Comparison of ENCODE assay signal across 10 cellular contexts in genomic region chr5:96337048-96337781, GRCh38.
DNase-seq lines count a peak whose midpoint lies in the region; ATAC-seq, FAIRE-seq and TF ChIP-seq lines count a peak whose summit lies in the region.
"Had no signal": no experiment of that assay in that cellular context is flagged by ENCODE, and none has a peak within 500 bp of the region (broad histone marks: within the 10 kb centered on the region; RNA-seq: fewer than 3 reads in every experiment).

No MANE protein-coding gene starts in this region.

- POLR2A ChIA-PET in A549 (lab: Yijun Ruan, JAX): interaction anchor here (1.0 kb wide), 1 partner anchor 478 kb away, joined by 3 read pairs; no protein-coding TSS in a partner anchor
- POLR2A ChIA-PET in CD4-positive, alpha-beta memory T cell (lab: Charles Lee; ENCODE audit: partially characterized antibody): interaction anchor here (1.9 kb wide), 1 partner anchor 478 kb away, joined by 8 read pairs; no protein-coding TSS in a partner anchor

- no peaks in the 10 kb centered on the region for H3K36me3 Mint-ChIP-seq in CD4-positive, alpha-beta memory T cell

- no peak overlapping the region for H3K4ac ChIP-seq in mesenchymal stem cell (ENCODE audit: low read depth in 1 of 2, low read length in 2 of 2)

- H2BK12ac ChIP-seq in mesenchymal stem cell (ENCODE audit: low read length in 2 of 2): peak overlapping the region in 1 of 2 experiments; percentile 80

- no peaks in the 10 kb centered on the region for H3K79me1 ChIP-seq in mesenchymal stem cell (replicated peaks; ENCODE audit: low read length, poor library complexity, severe bottlenecking)

- H2BK5ac ChIP-seq in mesenchymal stem cell (ENCODE audit: low read depth, low read length, poor library complexity, severe bottlenecking): no peak overlapping the region

- H2AFZ ChIP-seq in mesenchymal stem cell (ENCODE audit: low read depth, low read length): no peak overlapping the region

- no peak overlapping the region for H3K14ac ChIP-seq in mesenchymal stem cell (ENCODE audit: low read length in 2 of 2)

- H2AK5ac ChIP-seq in mesenchymal stem cell (ENCODE audit: low read length, severe bottlenecking): no peak overlapping the region

- no peak overlapping the region for H3K4me3 Mint-ChIP-seq in CD4-positive, alpha-beta memory T cell
- H3K4me3 Mint-ChIP-seq: activated CD4-positive, alpha-beta T cell treated with anti-CD3 and anti-CD28 coated beads, Interleukin-2, amount 10 ng/mL, durations not matched to agents 24 days and 14 days had no signal

- H3K27ac Mint-ChIP-seq in CD4-positive, alpha-beta memory T cell: no peak overlapping the region
- H3K27ac Mint-ChIP-seq: activated CD4-positive, alpha-beta T cell treated with anti-CD3 and anti-CD28 coated beads, Interleukin-2, amount 10 ng/mL, durations not matched to agents 24 days and 14 days had no signal

- DNase-seq in A549 (ENCODE audit: low read depth in 1 of 2, low spot score in 1 of 2) (no peak), NOMO-1 treated with dmso at 0.1 percent for 144 hours (lab: John Stamatoyannopoulos, UW; ENCODE audit: unreplicated experiment) (peak; percentile 7), mesenchymal stem cell (no peak), dedifferentiated amniotic fluid mesenchymal stem cell (ENCODE audit: extremely low spot score) (no peak), GM20000 (ENCODE audit: low spot score) (no peak), dermis blood vessel endothelial cell (no peak)
- no peak for DNase-seq in CD4-positive, alpha-beta memory T cell

- H2BK15ac ChIP-seq in mesenchymal stem cell (ENCODE audit: low read depth, poor library complexity, severe bottlenecking): no peak overlapping the region

- FAIRE-seq in A549 (lab: Jason Lieb, UNC): no peak

- no peaks in the 10 kb centered on the region for H3K36me3 ChIP-seq in mesenchymal stem cell (ENCODE audit: control insufficient read depth in 1 of 2, insufficient read depth in 2 of 2, low read depth in 1 of 2, low read length in 2 of 2)
- H3K36me3 ChIP-seq in CD4-positive, alpha-beta memory T cell (ENCODE audit: insufficient read depth, low read length): no peaks in the 10 kb centered on the region
- H3K36me3 ChIP-seq: ovary had no signal

- H3K4me3 ChIP-seq in A549 (no peak overlapping the region), mesenchymal stem cell (ENCODE audit: insufficient read depth in 1 of 2, low read depth in 1 of 2, low read length in 2 of 2) (no peak overlapping the region)
- no peak overlapping the region for H3K4me3 ChIP-seq in CD4-positive, alpha-beta memory T cell (ENCODE audit: low read length in 2 of 2)
- H3K4me3 ChIP-seq: ovary had no signal

- H3K9me3 ChIP-seq in A549 (no peaks in the 10 kb centered on the region), mesenchymal stem cell (ENCODE audit: control insufficient read depth, low read length) (no peaks in the 10 kb centered on the region)
- no peaks in the 10 kb centered on the region for H3K9me3 ChIP-seq in CD4-positive, alpha-beta memory T cell (ENCODE audit: control insufficient read depth in 1 of 2, low read length in 2 of 2)
- H3K9me3 ChIP-seq: ovary had no signal

- TF ChIP-seq EP300 in A549 (IDR thresholded peaks at IDR 0.05): no peak

- no peak overlapping the region for H3K18ac ChIP-seq in mesenchymal stem cell (ENCODE audit: low read depth in 1 of 2, low read length in 2 of 2)

- CTCF ChIA-PET in A549 (lab: Yijun Ruan, JAX): interaction anchor here (0.6 to 14.2 kb wide), 50 partner anchors 8 to 556 kb away, joined by 3 to 317 read pairs (median 5); partner anchors contain the start of gene ELL2
- CTCF ChIA-PET in CD4-positive, alpha-beta memory T cell (lab: Charles Lee; ENCODE audit: partially characterized antibody): interaction anchor here (0.6 to 14.4 kb wide), 25 partner anchors 8 to 673 kb away, joined by 3 to 490 read pairs (median 4); partner anchors contain the start of gene ELL2

- 64% methylated on average over 4 of the region's 4 CpGs for WGBS in A549 (ENCODE audit: missing lambda C conversion rate)
- 72% methylated on average over 4 of the region's 4 CpGs for WGBS in mesenchymal stem cell

- H3K4me1 ChIP-seq in A549 (peaks cover 39% of the 10 kb centered on the region), mesenchymal stem cell (ENCODE audit: control insufficient read depth, insufficient read depth, low read depth, low read length) (peaks cover 6% of the 10 kb centered on the region)
- no peaks in the 10 kb centered on the region for H3K4me1 ChIP-seq in CD4-positive, alpha-beta memory T cell (ENCODE audit: insufficient read depth, low read length)

- H3K27ac ChIP-seq in A549: peak overlapping the region; percentile 22 to 70; a peak in 2 of 6 replicates
- H3K27ac ChIP-seq in mesenchymal stem cell (ENCODE audit: low read length, poor library complexity, severe bottlenecking): no peak overlapping the region
- H3K27ac ChIP-seq in CD4-positive, alpha-beta memory T cell (ENCODE audit: low read depth, low read length): no peak overlapping the region
- H3K27ac ChIP-seq: ovary had no signal

- no peak overlapping the region for H2BK120ac ChIP-seq in mesenchymal stem cell (ENCODE audit: low read depth, low read length)

- TF ChIP-seq RAD21 in A549 (conservative IDR thresholded peaks at IDR 0.05 in 1 of 2, IDR thresholded peaks at IDR 0.05 in 1 of 2): no peak

- no peaks in the 10 kb centered on the region for H3K4me1 Mint-ChIP-seq in CD4-positive, alpha-beta memory T cell

- H3K4me2 ChIP-seq in A549 (no peak overlapping the region), mesenchymal stem cell (ENCODE audit: low read length, poor library complexity, severe bottlenecking) (no peak overlapping the region)

- H3K27me3 Mint-ChIP-seq in CD4-positive, alpha-beta memory T cell: peaks cover 7 to 9% of the 10 kb centered on the region in 2 donors

- H4K91ac ChIP-seq in mesenchymal stem cell (ENCODE audit: low read length): no peak overlapping the region

- H3K9me3 Mint-ChIP-seq in CD4-positive, alpha-beta memory T cell: no peaks in the 10 kb centered on the region
- H3K9me3 Mint-ChIP-seq: activated CD4-positive, alpha-beta T cell treated with anti-CD3 and anti-CD28 coated beads, Interleukin-2, amount 10 ng/mL, durations not matched to agents 24 days and 14 days had no signal

- ATAC-seq in A549 (no peak), GM21360 (IDR thresholded peaks at IDR 0.05; ENCODE audit: unreplicated experiment) (peak; percentile 38)

- H3K23ac ChIP-seq in mesenchymal stem cell (ENCODE audit: low read length in 2 of 2): no peak overlapping the region

- H4K8ac ChIP-seq in mesenchymal stem cell (ENCODE audit: low read length): no peak overlapping the region

- H3K9ac ChIP-seq in mesenchymal stem cell (ENCODE audit: low read length): peak overlapping the region; percentile 69

- no peak for TF ChIP-seq POLR2A in A549 (IDR thresholded peaks at IDR 0.05; ENCODE audit: low read length)

- intact Hi-C loops in CD4-positive, alpha-beta memory T cell (cut with micrococcal nuclease): loop anchor here (5.0 kb wide), 2 partner anchors 555 to 690 kb away; partner anchors contain the start of gene RFESD

- no peaks in the 10 kb centered on the region for H3K27me3 ChIP-seq in mesenchymal stem cell (ENCODE audit: control insufficient read depth in 1 of 2, insufficient read depth in 1 of 2, low read length in 2 of 2)
- H3K27me3 ChIP-seq in CD4-positive, alpha-beta memory T cell (ENCODE audit: insufficient read depth, low read length): peaks cover 7% of the 10 kb centered on the region
- H3K27me3 ChIP-seq: ovary had no signal

- TF ChIP-seq CTCF in A549 (IDR thresholded peaks at IDR 0.05) (no peak), GM20000 (IDR thresholded peaks at IDR 0.05; ENCODE audit: extremely low read depth, missing control alignments) (no peak)

TF ChIP-seq in A549, 52 proteins besides CTCF, POLR2A, EP300 and RAD21:
- no peak for TF ChIP-seq BCL3 (IDR thresholded peaks at IDR 0.05)
- TF ChIP-seq TFCP2L1 (CRISPR knock-in tag; IDR thresholded peaks at IDR 0.05): no peak
- TF ChIP-seq HEYL (CRISPR knock-in tag; IDR thresholded peaks at IDR 0.05): no peak
- TF ChIP-seq ESRRA (IDR thresholded peaks at IDR 0.05; ENCODE audit: borderline replicate concordance, low read length): no peak
- TF ChIP-seq EHMT2 (IDR thresholded peaks at IDR 0.05; ENCODE audit: low read depth): no peak
- TF ChIP-seq MAFK (IDR thresholded peaks at IDR 0.05; ENCODE audit: partially characterized antibody): no peak
- TF ChIP-seq EHF (CRISPR knock-in tag; IDR thresholded peaks at IDR 0.05): no peak
- no peak for TF ChIP-seq FOSB (CRISPR knock-in tag; IDR thresholded peaks at IDR 0.05)
- no peak for TF ChIP-seq HES2 (IDR thresholded peaks at IDR 0.05)
- no peak for TF ChIP-seq PHF8 (IDR thresholded peaks at IDR 0.05; ENCODE audit: borderline replicate concordance, low read depth)
- no peak for TF ChIP-seq RNF2 (IDR thresholded peaks at IDR 0.05; ENCODE audit: borderline replicate concordance, low read depth)

Comparison
In these comparisons a context has a peak if more than half of its experiments do, and no peak if none do; other contexts are left out.
1. H3K27ac ChIP-seq: peak in A549 (2 of 2); none in mesenchymal stem cell (single experiment) and CD4-positive, alpha-beta memory T cell (single experiment).